Comparison of ENCODE assay signal across 8 cellular contexts in the genomic region with DNA sequence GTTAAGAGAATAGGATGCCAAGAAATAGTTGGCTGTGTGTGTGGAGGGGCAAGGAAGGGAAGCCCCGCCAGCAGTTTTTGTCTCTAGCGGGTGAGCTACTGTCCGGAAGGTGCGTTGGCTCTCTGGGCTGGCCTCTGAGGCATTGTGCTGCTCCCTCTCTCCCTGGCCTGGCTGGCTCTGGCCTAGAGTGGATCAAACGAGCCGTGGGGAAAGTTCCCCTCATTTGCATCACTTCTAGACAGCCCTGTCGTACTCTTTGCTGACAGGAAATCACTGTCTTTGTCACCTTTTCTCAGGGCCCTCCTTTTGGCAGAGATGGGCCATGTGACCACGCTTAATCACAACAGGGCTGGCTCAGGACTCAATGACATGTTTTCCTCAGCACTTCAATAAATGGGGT.
DNase-seq lines count a peak whose midpoint lies in the region; ATAC-seq lines count a peak whose summit lies in the region.

No MANE protein-coding gene starts in this region.

- H3K36me3 Mint-ChIP-seq in stimulated activated effector memory CD8-positive, alpha-beta T cell treated with anti-CD3 and anti-CD28 coated beads, Interleukin-12 subunit alpha, Interleukin-12 subunit beta, amount 100 ng/mL, for 72 hours, result no peaks in the 10 kb centered on the region
- H3K36me3 Mint-ChIP-seq in natural killer cell treated with Interleukin-12 subunit alpha and Interleukin-12 subunit beta and Interleukin-15 and Interleukin-18, amount 100 ng/mL, for 72 hours, result no peaks in the 10 kb centered on the region

- H3K27ac Mint-ChIP-seq in stimulated activated effector memory CD8-positive, alpha-beta T cell treated with anti-CD3 and anti-CD28 coated beads, Interleukin-12 subunit alpha, Interleukin-12 subunit beta, amount 100 ng/mL, for 72 hours, result no peak overlapping the region
- H3K27ac Mint-ChIP-seq in natural killer cell treated with Interleukin-12 subunit alpha and Interleukin-12 subunit beta and Interleukin-15 and Interleukin-18, amount 100 ng/mL, for 72 hours, result no peak overlapping the region

- no peak overlapping the region for H3K4me3 Mint-ChIP-seq in stimulated activated effector memory CD8-positive, alpha-beta T cell treated with anti-CD3 and anti-CD28 coated beads, Interleukin-12 subunit alpha, Interleukin-12 subunit beta, amount 100 ng/mL, for 72 hours
- H3K4me3 Mint-ChIP-seq in natural killer cell treated with Interleukin-12 subunit alpha and Interleukin-12 subunit beta and Interleukin-15 and Interleukin-18, amount 100 ng/mL, for 72 hours, result no peak overlapping the region

- H3K27me3 Mint-ChIP-seq in natural killer cell treated with Interleukin-12 subunit alpha and Interleukin-12 subunit beta and Interleukin-15 and Interleukin-18, amount 100 ng/mL, for 72 hours, result no peaks in the 10 kb centered on the region

- in situ Hi-C loops in G401 (cut with HindIII; ENCODE audit: low sequenced_read_pairs), result no loop called here

- H3K27ac ChIP-seq in angular gyrus (ENCODE audit: low read depth, low read length), result peak overlapping the region; percentile 58

- DNase-seq in kidney tubule cell (ENCODE audit: low spot score), result peak; percentile 94
- no peak for DNase-seq in stimulated activated effector memory CD8-positive, alpha-beta T cell treated with anti-CD3 and anti-CD28 coated beads, Interleukin-12 subunit alpha, Interleukin-12 subunit beta, amount 100 ng/mL, for 72 hours (ENCODE audit: low spot score in 2 of 2)
- no peak for DNase-seq in HuH-7 (ENCODE audit: low spot score)
- no peak for DNase-seq in natural killer cell treated with Interleukin-12 subunit alpha and Interleukin-12 subunit beta and Interleukin-15 and Interleukin-18, amount 100 ng/mL, for 72 hours (ENCODE audit: low spot score)
- no peak for DNase-seq in G401 (ENCODE audit: low spot score)

- peaks cover 4% of the 10 kb centered on the region for H3K9me3 Mint-ChIP-seq in stimulated activated effector memory CD8-positive, alpha-beta T cell treated with anti-CD3 and anti-CD28 coated beads, Interleukin-12 subunit alpha, Interleukin-12 subunit beta, amount 100 ng/mL, for 72 hours
- no peaks in the 10 kb centered on the region for H3K9me3 Mint-ChIP-seq in natural killer cell treated with Interleukin-12 subunit alpha and Interleukin-12 subunit beta and Interleukin-15 and Interleukin-18, amount 100 ng/mL, for 72 hours

- no peaks in the 10 kb centered on the region for H3K4me1 Mint-ChIP-seq in stimulated activated effector memory CD8-positive, alpha-beta T cell treated with anti-CD3 and anti-CD28 coated beads, Interleukin-12 subunit alpha, Interleukin-12 subunit beta, amount 100 ng/mL, for 72 hours
- no peaks in the 10 kb centered on the region for H3K4me1 Mint-ChIP-seq in natural killer cell treated with Interleukin-12 subunit alpha and Interleukin-12 subunit beta and Interleukin-15 and Interleukin-18, amount 100 ng/mL, for 72 hours (ENCODE audit: low read depth in 2 of 2)

- ATAC-seq in GM19035 (IDR thresholded peaks at IDR 0.05; ENCODE audit: unreplicated experiment) (peak; percentile 92), HG03103 (IDR thresholded peaks at IDR 0.05; ENCODE audit: low read depth, unreplicated experiment) (peak; percentile 75)
- peak; percentile 37 for ATAC-seq in stimulated activated effector memory CD8-positive, alpha-beta T cell treated with anti-CD3 and anti-CD28 coated beads, Interleukin-12 subunit alpha, Interleukin-12 subunit beta, amount 100 ng/mL, for 72 hours
- no peak for ATAC-seq in natural killer cell treated with Interleukin-12 subunit alpha and Interleukin-12 subunit beta and Interleukin-15 and Interleukin-18, amount 100 ng/mL, for 72 hours

Comparison
In these comparisons a context has a peak if more than half of its experiments do, and no peak if none do; other contexts are left out.
1. ATAC-seq: peak in GM19035 (single experiment), HG03103 (single experiment) and stimulated activated effector memory CD8-positive, alpha-beta T cell treated with anti-CD3 and anti-CD28 coated beads, Interleukin-12 subunit alpha, Interleukin-12 subunit beta, amount 100 ng/mL, for 72 hours (single experiment); none in natural killer cell treated with Interleukin-12 subunit alpha and Interleukin-12 subunit beta and Interleukin-15 and Interleukin-18, amount 100 ng/mL, for 72 hours (0 of 2).